In genomic region chr6:40753939-40754448, GRCh38 we compare ENCODE assay signal across 17 cellular contexts.
DNase-seq lines count a peak whose midpoint lies in the region; ATAC-seq, FAIRE-seq and TF ChIP-seq lines count a peak whose summit lies in the region.
"Had no signal": no experiment of that assay in that cellular context is flagged by ENCODE, and none has a peak within 500 bp of the region (broad histone marks: within the 10 kb centered on the region; RNA-seq: fewer than 3 reads in every experiment).

No MANE protein-coding gene starts in this region.

- TF ChIP-seq RAD21 in HepG2 (CRISPR knock-in tag; IDR thresholded peaks at IDR 0.05): no peak
- TF ChIP-seq RAD21 in K562 (CRISPR knock-in tag; conservative IDR thresholded peaks at IDR 0.05 in 1 of 2, IDR thresholded peaks at IDR 0.05 in 1 of 2): no peak

- ATAC-seq in HepG2: no peak
- ATAC-seq in right lobe of liver: no peak
- no peak for ATAC-seq in K562
- ATAC-seq in foreskin keratinocyte: no peak

- H3K36me3 Mint-ChIP-seq in glutamatergic neuron (ENCODE audit: unreplicated experiment): peaks cover 4% of the 10 kb centered on the region
- H3K36me3 Mint-ChIP-seq: CD14-positive monocyte; CD4-positive, alpha-beta memory T cell; IgD-negative memory B cell had no signal

- H3K9me3 ChIP-seq in HepG2 (ENCODE audit: low read length) (no peaks in the 10 kb centered on the region), right lobe of liver (no peaks in the 10 kb centered on the region), K562 (replicated peaks; ENCODE audit: control insufficient read depth, insufficient read depth, low read depth, low read length) (no peaks in the 10 kb centered on the region), stomach smooth muscle (ENCODE audit: control insufficient read depth in 2 of 2, low read length in 2 of 2) (no peaks in the 10 kb centered on the region), esophagus muscularis mucosa (no peaks in the 10 kb centered on the region)
- H3K9me3 ChIP-seq: BLaER1, HAP-1 had no signal

- H3K27me3 Mint-ChIP-seq in glutamatergic neuron (ENCODE audit: unreplicated experiment): peaks cover 6% of the 10 kb centered on the region

- CTCF ChIA-PET in HepG2 (lab: Yijun Ruan, JAX; ENCODE audit: low intra/inter-chr PET ratio, low total read pairs): no interaction called here
- CTCF ChIA-PET in K562 (lab: Yijun Ruan, JAX; ENCODE audit: low intra/inter-chr PET ratio): no interaction called here

- TF ChIP-seq POLR2A in HepG2 (IDR thresholded peaks at IDR 0.05; ENCODE audit: insufficient read depth in 1 of 2, low read depth in 2 of 2, low read length in 2 of 2) (no peak), right lobe of liver (IDR thresholded peaks at IDR 0.05) (no peak), K562 (conservative IDR thresholded peaks at IDR 0.05) (no peak), esophagus muscularis mucosa (IDR thresholded peaks at IDR 0.05; ENCODE audit: low read depth) (no peak)

- H3K9ac ChIP-seq in HepG2 (ENCODE audit: insufficient read depth, low read depth, low read length) (no peak overlapping the region), K562 (ENCODE audit: insufficient read depth in 1 of 2, low read depth in 2 of 2, low read length in 2 of 2) (no peak overlapping the region), stomach smooth muscle (ENCODE audit: low read length in 2 of 2) (peak overlapping the region in 1 of 2 donors; percentile 59)
- H3K9ac ChIP-seq: BLaER1 had no signal

- DNase-seq in HepG2 (ENCODE audit: low spot score): no peak
- no peak for DNase-seq in right lobe of liver
- DNase-seq in K562 (ENCODE audit: extremely low read depth in 1 of 4, low spot score in 3 of 4): no peak
- DNase-seq in glutamatergic neuron: no peak
- DNase-seq in midbrain (lab: John Stamatoyannopoulos, UW): no peak
- no peak for DNase-seq in esophagus muscularis mucosa (ENCODE audit: extremely low spot score)
- no peak for DNase-seq in foreskin keratinocyte
- DNase-seq: CD4-positive, alpha-beta memory T cell; DMS79 treated with DMSO at 0.1 percent for 48 hours; GF-D8; KG1 had no signal

- H3K36me3 ChIP-seq in HepG2 (replicated peaks in 1 of 2; ENCODE audit: control insufficient read depth in 1 of 2, insufficient read depth in 2 of 2, low read length in 2 of 2): no peaks in the 10 kb centered on the region
- no peaks in the 10 kb centered on the region for H3K36me3 ChIP-seq in right lobe of liver
- H3K36me3 ChIP-seq in K562 (ENCODE audit: control insufficient read depth, insufficient read depth, low read length): no peaks in the 10 kb centered on the region
- no peaks in the 10 kb centered on the region for H3K36me3 ChIP-seq in stomach smooth muscle (ENCODE audit: control insufficient read depth in 2 of 2, insufficient read depth in 2 of 2, low read length in 2 of 2)
- no peaks in the 10 kb centered on the region for H3K36me3 ChIP-seq in esophagus muscularis mucosa
- H3K36me3 ChIP-seq: BLaER1, HAP-1 had no signal

- H3K79me2 ChIP-seq in HepG2 (ENCODE audit: insufficient read depth, low read length) (no peaks in the 10 kb centered on the region), K562 (ENCODE audit: control insufficient read depth, insufficient read depth, low read length) (no peaks in the 10 kb centered on the region)

- WGBS in HepG2 (ENCODE audit: low lambda C conversion rate): 4% methylated on average over 2 of the region's 2 CpGs
- WGBS in right lobe of liver (ENCODE audit: insufficient coverage, low coverage, low lambda C conversion rate, missing lambda C conversion rate): 53% methylated on average over 2 of the region's 2 CpGs
- WGBS in K562 (ENCODE audit: insufficient coverage, low coverage, missing lambda C conversion rate): 0% methylated on average over 2 of the region's 2 CpGs
- WGBS in esophagus muscularis mucosa: 87% methylated on average over 2 of the region's 2 CpGs

- in situ Hi-C loops in HepG2 (cut with HindIII; ENCODE audit: extremely low pct_ligation_motif_present, low pct_unique_long_range_greater_than_20kb) (no loop called here), K562 (cut with MboI) (no loop called here)

- no peak for FAIRE-seq in HepG2 (lab: Jason Lieb, UNC)
- FAIRE-seq in K562 (lab: Jason Lieb, UNC): no peak

- H2AFZ ChIP-seq in HepG2 (ENCODE audit: low read length) (no peak overlapping the region), K562 (ENCODE audit: low read depth, low read length) (no peak overlapping the region)

- H3K4me3 Mint-ChIP-seq in glutamatergic neuron (ENCODE audit: unreplicated experiment): peak overlapping the region; percentile 68
- H3K4me3 Mint-ChIP-seq: CD4-positive, alpha-beta memory T cell; IgD-negative memory B cell had no signal

- POLR2A ChIA-PET in HepG2 (lab: Yijun Ruan, JAX): no interaction called here
- POLR2A ChIA-PET in K562 (lab: Yijun Ruan, JAX): interaction anchor here (0.6 kb wide), 2 partner anchors 11 to 80 kb away, joined by 3 to 4 read pairs; no protein-coding TSS in a partner anchor

- H3K27ac ChIP-seq in HepG2 (ENCODE audit: extremely low read length, insufficient read depth, low read length) (no peak overlapping the region), right lobe of liver (no peak overlapping the region), K562 (ENCODE audit: extremely low read depth, low read depth, low read length) (no peak overlapping the region), stomach smooth muscle (ENCODE audit: low read length) (peak overlapping the region; percentile 88), esophagus muscularis mucosa (replicated peaks in 1 of 4) (no peak overlapping the region), foreskin keratinocyte (no peak overlapping the region)
- H3K27ac ChIP-seq: 22Rv1, BLaER1 had no signal

- TF ChIP-seq EP300 in HepG2 (IDR thresholded peaks at IDR 0.05; ENCODE audit: low read depth in 2 of 2, low read length in 2 of 2): no peak
- TF ChIP-seq EP300 in HepG2 (CRISPR knock-in tag; IDR thresholded peaks at IDR 0.05; ENCODE audit: borderline replicate concordance): no peak
- no peak for TF ChIP-seq EP300 in K562 (IDR thresholded peaks at IDR 0.05; ENCODE audit: low read length)
- no peak for TF ChIP-seq EP300 in esophagus muscularis mucosa (IDR thresholded peaks at IDR 0.05)

- H3K27me3 ChIP-seq in HepG2 (ENCODE audit: control insufficient read depth in 1 of 2, insufficient read depth in 2 of 2, low read length in 2 of 2): peaks cover 6 to 51% of the 10 kb centered on the region in 2 experiments
- H3K27me3 ChIP-seq in right lobe of liver: no peaks in the 10 kb centered on the region
- H3K27me3 ChIP-seq in K562 (ENCODE audit: control insufficient read depth in 2 of 2, insufficient read depth in 2 of 2, low read length in 2 of 2): peaks cover 34 to 61% of the 10 kb centered on the region in 2 experiments
- no peaks in the 10 kb centered on the region for H3K27me3 ChIP-seq in stomach smooth muscle (ENCODE audit: control insufficient read depth in 1 of 2, insufficient read depth in 2 of 2, low read length in 2 of 2)
- peaks cover 0 to 30% (median 3%) of the 10 kb centered on the region in 4 donors for H3K27me3 ChIP-seq in esophagus muscularis mucosa
- peaks cover 62% of the 10 kb centered on the region for H3K27me3 ChIP-seq in foreskin keratinocyte
- H3K27me3 ChIP-seq: BLaER1 had no signal

- H3K27ac Mint-ChIP-seq in glutamatergic neuron (ENCODE audit: unreplicated experiment): peak overlapping the region; percentile 50
- H3K27ac Mint-ChIP-seq: CD4-positive, alpha-beta memory T cell; IgD-negative memory B cell had no signal

- no peak overlapping the region for H3K4me3 ChIP-seq in HepG2 (replicated peaks in 1 of 3; ENCODE audit: insufficient read depth in 1 of 3, low read depth in 2 of 3, low read length in 3 of 3)
- H3K4me3 ChIP-seq in right lobe of liver: no peak overlapping the region
- no peak overlapping the region for H3K4me3 ChIP-seq in K562
- no peak overlapping the region for H3K4me3 ChIP-seq in stomach smooth muscle (ENCODE audit: low read length in 2 of 2)
- H3K4me3 ChIP-seq in esophagus muscularis mucosa: no peak overlapping the region
- H3K4me3 ChIP-seq: BLaER1, HAP-1 had no signal

- H3K4me1 ChIP-seq in HepG2 (ENCODE audit: insufficient read depth, low read length) (no peaks in the 10 kb centered on the region), right lobe of liver (no peaks in the 10 kb centered on the region), K562 (replicated peaks in 1 of 2; ENCODE audit: control insufficient read depth in 2 of 2, insufficient read depth in 2 of 2, low read length in 2 of 2) (no peaks in the 10 kb centered on the region; a peak in 1 of 5 replicates), stomach smooth muscle (ENCODE audit: control insufficient read depth, insufficient read depth, low read length) (peaks cover 28% of the 10 kb centered on the region), esophagus muscularis mucosa (peaks cover 0 to 20% (median 11%) of the 10 kb centered on the region in 4 donors), foreskin keratinocyte (no peaks in the 10 kb centered on the region)
- H3K4me1 ChIP-seq: HAP-1 had no signal

- H3K9me3 Mint-ChIP-seq in glutamatergic neuron (ENCODE audit: unreplicated experiment): peaks cover 3% of the 10 kb centered on the region

- no peaks in the 10 kb centered on the region for H4K20me1 ChIP-seq in HepG2 (ENCODE audit: insufficient read depth, low read length)
- no peaks in the 10 kb centered on the region; the same call in 1 of the 2 replicates for H4K20me1 ChIP-seq in K562 (replicated peaks; ENCODE audit: control insufficient read depth, insufficient read depth, low read length)
- H4K20me1 ChIP-seq: BLaER1 had no signal

- no peak overlapping the region for H3K4me2 ChIP-seq in HepG2 (ENCODE audit: low read depth, low read length)
- H3K4me2 ChIP-seq in K562 (ENCODE audit: insufficient read depth, low read length): no peak overlapping the region
- H3K4me2 ChIP-seq: BLaER1 had no signal

- no peak for TF ChIP-seq CTCF in HepG2 (CRISPR knock-in tag; IDR thresholded peaks at IDR 0.05)
- TF ChIP-seq CTCF in right lobe of liver (IDR thresholded peaks at IDR 0.05): no peak
- no peak for TF ChIP-seq CTCF in K562 (IDR thresholded peaks at IDR 0.05 in 2 of 3, conservative IDR thresholded peaks at IDR 0.05 in 1 of 3; ENCODE audit: insufficient read depth in 2 of 3, low read depth in 1 of 3, low read length in 3 of 3)
- no peak for TF ChIP-seq CTCF in glutamatergic neuron (IDR thresholded peaks at IDR 0.05; ENCODE audit: partially characterized antibody, unreplicated experiment)
- no peak for TF ChIP-seq CTCF in esophagus muscularis mucosa (IDR thresholded peaks at IDR 0.05)
- no peak for TF ChIP-seq CTCF in foreskin keratinocyte (conservative IDR thresholded peaks at IDR 0.05)

- intact Hi-C loops in HepG2 (cut with micrococcal nuclease; ENCODE audit: unreplicated experiment): no loop called here
- intact Hi-C loops in right lobe of liver (cut with DNase I): no loop called here
- intact Hi-C loops in K562 (cut with micrococcal nuclease): no loop called here
- intact Hi-C loops in esophagus muscularis mucosa (cut with DNase I): no loop called here

- peaks cover 26% of the 10 kb centered on the region for H3K4me1 Mint-ChIP-seq in glutamatergic neuron (ENCODE audit: low read depth, unreplicated experiment)
- H3K4me1 Mint-ChIP-seq: CD14-positive monocyte had no signal

- H3K9me1 ChIP-seq in K562 (ENCODE audit: control insufficient read depth, insufficient read depth, low read length): no peaks in the 10 kb centered on the region

- BruUV-seq in HepG2 (replicated peaks; lab: Mats Ljungman, UMichigan) (no TSS peak), K562 (replicated peaks; lab: Mats Ljungman, UMichigan) (no TSS peak)

TF ChIP-seq in HepG2, 621 proteins besides CTCF, POLR2A, EP300 and RAD21 (continues in another document):
- TF ChIP-seq HHEX (CRISPR knock-in tag; IDR thresholded peaks at IDR 0.05): no peak

Comparison
In these comparisons a context has a peak if more than half of its experiments do, and no peak if none do; other contexts are left out.
1. Of the 241 proteins assayed by ChIP-seq in both HepG2 and K562: peak only in HepG2: MAFF and MAFK; only in K562: MAFG; in both: none; in neither: 237; mixed calls (peak in some experiments, not most) for 1.